25 cellular contexts compared by ENCODE assay signal in the genomic region with DNA sequence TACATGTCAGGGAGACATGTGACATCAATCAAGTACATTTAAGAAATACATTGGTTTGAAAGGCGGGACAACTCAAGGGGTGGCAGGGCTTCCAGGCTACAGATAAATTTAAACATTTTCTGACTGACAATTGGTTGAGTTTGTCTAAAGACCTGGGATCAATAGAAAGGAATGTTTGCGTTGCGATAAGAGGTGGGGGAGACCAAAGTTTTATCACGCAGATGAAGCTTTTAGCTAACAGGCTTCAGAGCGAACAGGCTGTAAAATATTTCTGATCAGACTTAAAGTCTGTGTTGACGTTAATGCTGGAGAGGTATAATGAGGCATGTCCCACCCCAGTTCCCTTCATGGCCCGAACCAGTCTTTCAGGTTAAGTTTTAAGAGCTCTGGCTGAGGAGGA.
"Had no signal": no experiment of that assay in that cellular context is flagged by ENCODE, and none has a peak within 500 bp of the region (broad histone marks: within the 10 kb centered on the region; RNA-seq: fewer than 3 reads in every experiment).

No MANE protein-coding gene starts in this region.

- H3K9me3 Mint-ChIP-seq: effector memory CD8-positive, alpha-beta T cell; naive thymus-derived CD8-positive, alpha-beta T cell had no signal

- H3K27me3 ChIP-seq: gastrocnemius medialis, left lung, ovary, sigmoid colon, spleen, testis, tibial artery, upper lobe of left lung had no signal

- H3K4me1 Mint-ChIP-seq: naive thymus-derived CD8-positive, alpha-beta T cell; stimulated activated memory B cell treated with anti-CD40 and anti-IgM and Interleukin-4, amounts not matched to agents 10 μg/mL and 1 μg/mL and 100 μg/mL, for 72 hours had no signal

- H3K4me3 Mint-ChIP-seq: effector memory CD8-positive, alpha-beta T cell; naive thymus-derived CD8-positive, alpha-beta T cell; nephron progenitor cell; stimulated activated memory B cell treated with anti-CD40 and anti-IgM and Interleukin-4, amounts not matched to agents 10 μg/mL and 1 μg/mL and 100 μg/mL, for 72 hours had no signal

- FAIRE-seq: kidney, urothelium cell line had no signal

- H3K27ac ChIP-seq: gastrocnemius medialis, left lung, ovary, sigmoid colon, spleen, testis, tibial artery, upper lobe of left lung had no signal

- DNase-seq: cerebellar nuclear complex; cortex of kidney; effector memory CD8-positive, alpha-beta T cell; foreskin fibroblast; gastrocnemius medialis; head of caudate nucleus; kidney; left lung; mesendoderm; midbrain; naive thymus-derived CD8-positive, alpha-beta T cell; nephron progenitor cell; occipital lobe; ovary; posterior cingulate gyrus; sigmoid colon; spleen; stimulated activated CD4-positive, alpha-beta T cell treated with anti-CD3 and anti-CD28 coated beads, Interleukin-4, amount 100 ng/mL, for 4 hours; stimulated activated naive CD8-positive, alpha-beta T cell treated with anti-CD3 and anti-CD28 coated beads, Interleukin-15, Interleukin-2, amounts not matched to agents 100 U/mL and 50 U/mL, for 24 hours; substantia nigra; testis; tibial artery; upper lobe of left lung had no signal

- H3K27ac Mint-ChIP-seq: effector memory CD8-positive, alpha-beta T cell; nephron progenitor cell; stimulated activated memory B cell treated with anti-CD40 and anti-IgM and Interleukin-4, amounts not matched to agents 10 μg/mL and 1 μg/mL and 100 μg/mL, for 72 hours had no signal

- H3K4me3 ChIP-seq: gastrocnemius medialis, left lung, ovary, sigmoid colon, spleen, testis, tibial artery, upper lobe of left lung had no signal

- H3K4me1 ChIP-seq: gastrocnemius medialis, testis had no signal

- H3K36me3 Mint-ChIP-seq: naive thymus-derived CD8-positive, alpha-beta T cell; stimulated activated memory B cell treated with anti-CD40 and anti-IgM and Interleukin-4, amounts not matched to agents 10 μg/mL and 1 μg/mL and 100 μg/mL, for 72 hours had no signal

- H3K36me3 ChIP-seq: gastrocnemius medialis, left lung, ovary, sigmoid colon, spleen, tibial artery, upper lobe of left lung had no signal

- H3K9me3 ChIP-seq: gastrocnemius medialis, left lung, ovary, sigmoid colon, spleen, testis, tibial artery, upper lobe of left lung had no signal
